In the genomic region with DNA sequence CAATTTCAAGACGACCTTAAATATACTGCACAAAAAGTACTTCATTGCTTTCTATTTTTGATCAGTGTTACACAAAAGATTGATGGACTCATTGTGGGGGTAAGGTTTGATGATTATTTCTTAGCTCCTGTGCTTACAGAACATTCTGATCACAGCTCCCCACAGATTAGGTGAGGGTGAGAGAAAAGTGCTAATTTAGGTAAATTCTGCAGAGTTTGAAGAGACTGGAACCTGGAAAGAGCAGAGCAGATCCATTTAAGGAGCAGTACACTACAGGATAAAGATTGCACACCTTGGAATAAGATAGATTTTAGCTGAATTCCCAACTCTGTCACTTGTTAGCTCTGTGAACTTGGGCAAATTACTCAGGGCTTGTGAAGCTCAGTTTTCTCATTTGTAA, we compare ENCODE assay signal across 35 cellular contexts.
"Had no signal": no experiment of that assay in that cellular context is flagged by ENCODE, and none has a peak within 500 bp of the region (broad histone marks: within the 10 kb centered on the region; RNA-seq: fewer than 3 reads in every experiment).

No MANE protein-coding gene starts in this region.

- H3K4me2 ChIP-seq: KMS-11 had no signal

- H3K27ac ChIP-seq: KMS-11 had no signal

- DNase-seq: Karpas-422, Kasumi-1, KG1, MG63, MM.1S, MV-4-11, NCI-H1048, NCI-H1092, NCI-H1092 treated with DMSO at 0.1 percent for 48 hours, NCI-H1105, NCI-H1105 treated with DMSO at 0.1 percent for 48 hours, NCI-H1417, NCI-H1417 treated with DMSO at 0.1 percent for 48 hours, NCI-H1436, NCI-H1436 treated with DMSO at 0.1 percent for 48 hours, NCI-H146, NCI-H1694, NCI-H1694 treated with DMSO at 0.1 percent for 48 hours, NCI-H187, NCI-H187 treated with DMSO at 0.1 percent for 48 hours, NCI-H1930, NCI-H2029, NCI-H2029 treated with DMSO at 0.1 percent for 48 hours, NCI-H2081, NCI-H2081 treated with DMSO at 0.1 percent for 48 hours, NCI-H2107, NCI-H2171, NCI-H2171 treated with DMSO at 0.1 percent for 48 hours, NCI-H2227 treated with DMSO at 0.1 percent for 48 hours, NCI-H226, NCI-H345, NCI-H446, NCI-H446 treated with DMSO at 0.1 percent for 48 hours, NCI-H510A had no signal

- H3K27me3 ChIP-seq: MG63 had no signal

- H3K4me3 ChIP-seq: MG63 had no signal

- H3K9ac ChIP-seq: KMS-11 had no signal

- H3K9me3 ChIP-seq: MG63 had no signal

- H3K36me3 ChIP-seq: MG63 had no signal
